1 cellular context compared by ENCODE assay signal in genomic region chr21:42970946-42971653, GRCh38.
TF ChIP-seq lines count a peak whose summit lies in the region.

No MANE protein-coding gene starts in this region.

TF ChIP-seq in GM23338, 12 proteins besides CTCF, POLR2A, EP300 and RAD21 (continued from another document):
- TF ChIP-seq, protein P1, sequence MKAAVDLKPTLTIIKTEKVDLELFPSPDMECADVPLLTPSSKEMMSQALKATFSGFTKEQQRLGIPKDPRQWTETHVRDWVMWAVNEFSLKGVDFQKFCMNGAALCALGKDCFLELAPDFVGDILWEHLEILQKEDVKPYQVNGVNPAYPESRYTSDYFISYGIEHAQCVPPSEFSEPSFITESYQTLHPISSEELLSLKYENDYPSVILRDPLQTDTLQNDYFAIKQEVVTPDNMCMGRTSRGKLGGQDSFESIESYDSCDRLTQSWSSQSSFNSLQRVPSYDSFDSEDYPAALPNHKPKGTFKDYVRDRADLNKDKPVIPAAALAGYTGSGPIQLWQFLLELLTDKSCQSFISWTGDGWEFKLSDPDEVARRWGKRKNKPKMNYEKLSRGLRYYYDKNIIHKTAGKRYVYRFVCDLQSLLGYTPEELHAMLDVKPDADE (IDR thresholded peaks at IDR 0.05): no peak
- TF ChIP-seq ZNF331 (CRISPR knock-in tag; IDR thresholded peaks at IDR 0.05; ENCODE audit: low read depth) (no peak), ZNF462 (CRISPR knock-in tag; IDR thresholded peaks at IDR 0.05) (no peak)
- TF ChIP-seq, protein P2, sequence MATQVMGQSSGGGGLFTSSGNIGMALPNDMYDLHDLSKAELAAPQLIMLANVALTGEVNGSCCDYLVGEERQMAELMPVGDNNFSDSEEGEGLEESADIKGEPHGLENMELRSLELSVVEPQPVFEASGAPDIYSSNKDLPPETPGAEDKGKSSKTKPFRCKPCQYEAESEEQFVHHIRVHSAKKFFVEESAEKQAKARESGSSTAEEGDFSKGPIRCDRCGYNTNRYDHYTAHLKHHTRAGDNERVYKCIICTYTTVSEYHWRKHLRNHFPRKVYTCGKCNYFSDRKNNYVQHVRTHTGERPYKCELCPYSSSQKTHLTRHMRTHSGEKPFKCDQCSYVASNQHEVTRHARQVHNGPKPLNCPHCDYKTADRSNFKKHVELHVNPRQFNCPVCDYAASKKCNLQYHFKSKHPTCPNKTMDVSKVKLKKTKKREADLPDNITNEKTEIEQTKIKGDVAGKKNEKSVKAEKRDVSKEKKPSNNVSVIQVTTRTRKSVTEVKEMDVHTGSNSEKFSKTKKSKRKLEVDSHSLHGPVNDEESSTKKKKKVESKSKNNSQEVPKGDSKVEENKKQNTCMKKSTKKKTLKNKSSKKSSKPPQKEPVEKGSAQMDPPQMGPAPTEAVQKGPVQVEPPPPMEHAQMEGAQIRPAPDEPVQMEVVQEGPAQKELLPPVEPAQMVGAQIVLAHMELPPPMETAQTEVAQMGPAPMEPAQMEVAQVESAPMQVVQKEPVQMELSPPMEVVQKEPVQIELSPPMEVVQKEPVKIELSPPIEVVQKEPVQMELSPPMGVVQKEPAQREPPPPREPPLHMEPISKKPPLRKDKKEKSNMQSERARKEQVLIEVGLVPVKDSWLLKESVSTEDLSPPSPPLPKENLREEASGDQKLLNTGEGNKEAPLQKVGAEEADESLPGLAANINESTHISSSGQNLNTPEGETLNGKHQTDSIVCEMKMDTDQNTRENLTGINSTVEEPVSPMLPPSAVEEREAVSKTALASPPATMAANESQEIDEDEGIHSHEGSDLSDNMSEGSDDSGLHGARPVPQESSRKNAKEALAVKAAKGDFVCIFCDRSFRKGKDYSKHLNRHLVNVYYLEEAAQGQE (IDR thresholded peaks at IDR 0.05; ENCODE audit: unreplicated experiment): no peak
